10 cellular contexts compared by ENCODE assay signal in genomic region chr6:13794184-13794583, GRCh38. TPM values are rescaled to one million over a fixed set of nuclear protein-coding genes. Genes with fewer than 3 reads are reported as not detected.
DNase-seq lines count a peak whose midpoint lies in the region; ATAC-seq and TF ChIP-seq lines count a peak whose summit lies in the region.
"Had no signal": no experiment of that assay in that cellular context is flagged by ENCODE, and none has a peak within 500 bp of the region (broad histone marks: within the 10 kb centered on the region; RNA-seq: fewer than 3 reads in every experiment).

No MANE protein-coding gene starts in this region.

- H3K4me2 ChIP-seq in DND-41 (ENCODE audit: insufficient read depth, low read length) = no peak overlapping the region

- H3K27ac Mint-ChIP-seq in T-helper 2 cell treated with Interferon-gamma antibody and Interleukin-4, amounts not matched to agents 5 μg/mL and 100 μg/mL, for 36 hours = no peak overlapping the region
- H3K27ac Mint-ChIP-seq in immature natural killer cell = peak overlapping the region in 1 of 6 donors; percentile 14

- H4K20me1 ChIP-seq in DND-41 (ENCODE audit: insufficient read depth, low read length) = no peaks in the 10 kb centered on the region

- peak; percentile 48 for DNase-seq in DND-41
- DNase-seq in T-helper 2 cell treated with Interferon-gamma antibody and Interleukin-4, amounts not matched to agents 5 μg/mL and 100 μg/mL, for 36 hours (ENCODE audit: low spot score) = peak; percentile 19
- DNase-seq in foreskin fibroblast = peak; percentile 82 to 84
- no peak for DNase-seq in immature natural killer cell
- DNase-seq in suprapubic skin (ENCODE audit: low spot score in 2 of 2) = no peak
- DNase-seq: kidney glomerular epithelial cell had no signal

- peaks cover 9% of the 10 kb centered on the region for H3K4me1 ChIP-seq in DND-41 (ENCODE audit: insufficient read depth, low read length)
- H3K4me1 ChIP-seq in suprapubic skin = peaks cover 28% of the 10 kb centered on the region

- TF ChIP-seq POLR2A in suprapubic skin (IDR thresholded peaks at IDR 0.05) = no peak

- no peak overlapping the region for H2AFZ ChIP-seq in DND-41 (ENCODE audit: low read depth, low read length)

- H3K9me3 Mint-ChIP-seq in T-helper 2 cell treated with Interferon-gamma antibody and Interleukin-4, amounts not matched to agents 5 μg/mL and 100 μg/mL, for 36 hours = no peaks in the 10 kb centered on the region
- no peaks in the 10 kb centered on the region for H3K9me3 Mint-ChIP-seq in immature natural killer cell

- H3K27ac ChIP-seq in DND-41 (ENCODE audit: low read length) = no peak overlapping the region
- H3K27ac ChIP-seq in suprapubic skin = no peak overlapping the region

- ATAC-seq in DND-41 (ENCODE audit: insufficient read depth, low read depth) = no peak
- ATAC-seq in HG02610 (IDR thresholded peaks at IDR 0.05; ENCODE audit: unreplicated experiment) = peak; percentile 58
- no peak for ATAC-seq in GM19463 (IDR thresholded peaks at IDR 0.05; ENCODE audit: unreplicated experiment)
- ATAC-seq in GM19467 (IDR thresholded peaks at IDR 0.05; ENCODE audit: unreplicated experiment) = no peak
- ATAC-seq: Right ventricle myocardium inferior had no signal

- WGBS in suprapubic skin = 76% methylated on average over 5 of the region's 5 CpGs

- H3K4me1 Mint-ChIP-seq in T-helper 2 cell treated with Interferon-gamma antibody and Interleukin-4, amounts not matched to agents 5 μg/mL and 100 μg/mL, for 36 hours (ENCODE audit: low read depth) = peaks cover 14% of the 10 kb centered on the region
- peaks cover 2 to 7% of the 10 kb centered on the region in 2 donors for H3K4me1 Mint-ChIP-seq in immature natural killer cell

- TF ChIP-seq EP300 in suprapubic skin (IDR thresholded peaks at IDR 0.05) = no peak

- H3K36me3 ChIP-seq in DND-41 (ENCODE audit: insufficient read depth, low read length) (peaks cover 62% of the 10 kb centered on the region), suprapubic skin (peaks cover 37% of the 10 kb centered on the region)

- H3K27me3 ChIP-seq in DND-41 (ENCODE audit: insufficient read depth, low read length, poor library complexity) (no peaks in the 10 kb centered on the region), suprapubic skin (no peaks in the 10 kb centered on the region)

- H3K9me3 ChIP-seq in DND-41 (ENCODE audit: insufficient read depth, low read length, severe bottlenecking) (no peaks in the 10 kb centered on the region), suprapubic skin (no peaks in the 10 kb centered on the region)

- no peaks in the 10 kb centered on the region for H3K79me2 ChIP-seq in DND-41 (ENCODE audit: insufficient read depth, low read length)

- H3K9ac ChIP-seq in DND-41 (ENCODE audit: low read depth, low read length) = no peak overlapping the region

- H3K36me3 Mint-ChIP-seq in T-helper 2 cell treated with Interferon-gamma antibody and Interleukin-4, amounts not matched to agents 5 μg/mL and 100 μg/mL, for 36 hours (ENCODE audit: low read depth) = peaks cover 28% of the 10 kb centered on the region
- H3K36me3 Mint-ChIP-seq in immature natural killer cell = peaks cover 4 to 22% (median 16%) of the 10 kb centered on the region in 3 donors

- H3K4me3 ChIP-seq in DND-41 (ENCODE audit: low read depth in 1 of 2, low read length in 2 of 2) (no peak overlapping the region), foreskin fibroblast (ENCODE audit: low read depth in 1 of 2, low read length in 2 of 2) (no peak overlapping the region), suprapubic skin (no peak overlapping the region)

- no peak overlapping the region for H3K4me3 Mint-ChIP-seq in T-helper 2 cell treated with Interferon-gamma antibody and Interleukin-4, amounts not matched to agents 5 μg/mL and 100 μg/mL, for 36 hours
- H3K4me3 Mint-ChIP-seq in immature natural killer cell = no peak overlapping the region

- no peak for TF ChIP-seq CTCF in DND-41 (IDR thresholded peaks at IDR 0.05; ENCODE audit: borderline replicate concordance, extremely low read depth, low read length, poor library complexity, severe bottlenecking)
- no peak for TF ChIP-seq CTCF in foreskin fibroblast (IDR thresholded peaks at IDR 0.05; ENCODE audit: low read depth, low read length)
- no peak for TF ChIP-seq CTCF in suprapubic skin (IDR thresholded peaks at IDR 0.05)

- no peaks in the 10 kb centered on the region for H3K27me3 Mint-ChIP-seq in T-helper 2 cell treated with Interferon-gamma antibody and Interleukin-4, amounts not matched to agents 5 μg/mL and 100 μg/mL, for 36 hours (ENCODE audit: low read depth)
- no peaks in the 10 kb centered on the region for H3K27me3 Mint-ChIP-seq in immature natural killer cell (ENCODE audit: low read depth in 3 of 3)

RNA-seq across cellular contexts. Expression of gene MCUR1, which starts 20.2 kb away (rescaled TPM):
- 10 to 100 TPM in 1 of 3 donors, 1 to 10 TPM in 2; 7.2 to 13.2 (median 9.7) TPM for polyA plus RNA-seq in immature natural killer cell
- 10 to 100 TPM; 20.8 to 30.7 (median 27.8) TPM for total RNA-seq in suprapubic skin

Comparison
In these comparisons a context has a peak if more than half of its experiments do, and no peak if none do; other contexts are left out.
1. DNase-seq: peak in DND-41 (single experiment), T-helper 2 cell treated with Interferon-gamma antibody and Interleukin-4, amounts not matched to agents 5 μg/mL and 100 μg/mL, for 36 hours (single experiment) and foreskin fibroblast (2 of 2); none in immature natural killer cell (0 of 3) and suprapubic skin (0 of 2).